17 cellular contexts compared by ENCODE assay signal in genomic region chr15:95277266-95277665, GRCh38.
DNase-seq lines count a peak whose midpoint lies in the region; TF ChIP-seq lines count a peak whose summit lies in the region.
"Had no signal": no experiment of that assay in that cellular context is flagged by ENCODE, and none has a peak within 500 bp of the region (broad histone marks: within the 10 kb centered on the region; RNA-seq: fewer than 3 reads in every experiment).

No MANE protein-coding gene starts in this region.

- no peak for TF ChIP-seq POLR2A in esophagus muscularis mucosa (IDR thresholded peaks at IDR 0.05; ENCODE audit: low read depth)

- no peaks in the 10 kb centered on the region for H3K9me3 ChIP-seq in MG63
- no peaks in the 10 kb centered on the region for H3K9me3 ChIP-seq in esophagus muscularis mucosa
- H3K9me3 ChIP-seq: HAP-1 had no signal

- 57% methylated on average over 3 of the region's 3 CpGs for WGBS in esophagus muscularis mucosa

- peak overlapping the region; percentile 83 for H3K27ac Mint-ChIP-seq in osteocyte (ENCODE audit: unreplicated experiment)
- H3K27ac Mint-ChIP-seq: B cell; naive thymus-derived CD8-positive, alpha-beta T cell had no signal

- no peak for TF ChIP-seq EP300 in esophagus muscularis mucosa (IDR thresholded peaks at IDR 0.05)

- peak; percentile 37 for DNase-seq in AG08395 (ENCODE audit: low spot score)
- peak; percentile 73 for DNase-seq in MG63
- no peak for DNase-seq in esophagus muscularis mucosa (ENCODE audit: extremely low spot score)
- no peak for DNase-seq in osteocyte (ENCODE audit: extremely low spot score, unreplicated experiment)
- no peak for DNase-seq in NCI-H1092 treated with DMSO at 0.1 percent for 48 hours (lab: John Stamatoyannopoulos, UW)
- DNase-seq in activated CD4-positive, CD25-positive, alpha-beta regulatory T cell treated with anti-CD3 and anti-CD28 coated beads, Interleukin-2, amount 50 U/mL, for 72 hours = no peak
- DNase-seq in NCI-H2227 treated with DMSO at 0.1 percent for 48 hours (lab: John Stamatoyannopoulos, UW) = no peak
- DNase-seq in GM19240 (ENCODE audit: insufficient read length, low spot score) = no peak
- DNase-seq: activated CD4-positive, alpha-beta T cell treated with anti-CD3 and anti-CD28 coated beads for 48 hours; DMS79 treated with DMSO at 0.1 percent for 48 hours; naive thymus-derived CD8-positive, alpha-beta T cell; NCI-H1105; NCI-H345; T-helper 1 cell had no signal

- TF ChIP-seq CTCF in esophagus muscularis mucosa (IDR thresholded peaks at IDR 0.05) (no peak), osteocyte (IDR thresholded peaks at IDR 0.05) (no peak)

- H3K27me3 Mint-ChIP-seq in osteocyte (ENCODE audit: unreplicated experiment) = no peaks in the 10 kb centered on the region
- H3K27me3 Mint-ChIP-seq: B cell had no signal

- H3K4me3 ChIP-seq in MG63 (no peak overlapping the region), esophagus muscularis mucosa (no peak overlapping the region)
- H3K4me3 ChIP-seq: HAP-1 had no signal

- peaks cover 4% of the 10 kb centered on the region for H3K36me3 Mint-ChIP-seq in osteocyte (ENCODE audit: unreplicated experiment)
- H3K36me3 Mint-ChIP-seq: naive thymus-derived CD8-positive, alpha-beta T cell had no signal

- intact Hi-C loops in esophagus muscularis mucosa (cut with DNase I) = no loop called here

- H3K4me1 Mint-ChIP-seq in osteocyte (ENCODE audit: unreplicated experiment) = peaks cover 63% of the 10 kb centered on the region
- H3K4me1 Mint-ChIP-seq: B cell; central memory CD8-positive, alpha-beta T cell; naive thymus-derived CD8-positive, alpha-beta T cell had no signal

- H3K27ac ChIP-seq in esophagus muscularis mucosa (replicated peaks in 1 of 4) = peak overlapping the region; percentile 66 to 77 (median 68)

- peaks cover 12% of the 10 kb centered on the region for H3K9me3 Mint-ChIP-seq in osteocyte (ENCODE audit: unreplicated experiment)
- H3K9me3 Mint-ChIP-seq: central memory CD8-positive, alpha-beta T cell had no signal

- H3K4me3 Mint-ChIP-seq in osteocyte (ENCODE audit: unreplicated experiment) = peak overlapping the region; percentile 26
- H3K4me3 Mint-ChIP-seq: B cell; central memory CD8-positive, alpha-beta T cell; naive thymus-derived CD8-positive, alpha-beta T cell had no signal

- H3K27me3 ChIP-seq in MG63 (no peaks in the 10 kb centered on the region), esophagus muscularis mucosa (no peaks in the 10 kb centered on the region)

- peaks cover 5 to 37% (median 33%) of the 10 kb centered on the region in 4 donors for H3K4me1 ChIP-seq in esophagus muscularis mucosa
- H3K4me1 ChIP-seq: HAP-1 had no signal

- no peaks in the 10 kb centered on the region for H3K36me3 ChIP-seq in MG63
- H3K36me3 ChIP-seq in esophagus muscularis mucosa = no peaks in the 10 kb centered on the region
- H3K36me3 ChIP-seq: HAP-1 had no signal

Comparison
In these comparisons a context has a peak if more than half of its experiments do, and no peak if none do; other contexts are left out.
1. DNase-seq: peak in AG08395 (single experiment) and MG63 (single experiment); none in esophagus muscularis mucosa (single experiment), osteocyte (single experiment), NCI-H1092 treated with DMSO at 0.1 percent for 48 hours (single experiment), activated CD4-positive, CD25-positive, alpha-beta regulatory T cell treated with anti-CD3 and anti-CD28 coated beads, Interleukin-2, amount 50 U/mL, for 72 hours (single experiment), NCI-H2227 treated with DMSO at 0.1 percent for 48 hours (single experiment) and GM19240 (single experiment).